1 cellular context compared by ENCODE assay signal in genomic region chr4:110515676-110516075, GRCh38.
TF ChIP-seq lines count a peak whose summit lies in the region.

No MANE protein-coding gene starts in this region.

TF ChIP-seq in IMR-90, 13 proteins besides CTCF, POLR2A, EP300 and RAD21 (continued from another document):
- TF ChIP-seq ELK1 (IDR thresholded peaks at IDR 0.05; ENCODE audit: borderline replicate concordance, low read depth, low read length) (no peak), CHD1 (IDR thresholded peaks at IDR 0.05; ENCODE audit: low read depth, low read length) (no peak)
